In the genomic region with DNA sequence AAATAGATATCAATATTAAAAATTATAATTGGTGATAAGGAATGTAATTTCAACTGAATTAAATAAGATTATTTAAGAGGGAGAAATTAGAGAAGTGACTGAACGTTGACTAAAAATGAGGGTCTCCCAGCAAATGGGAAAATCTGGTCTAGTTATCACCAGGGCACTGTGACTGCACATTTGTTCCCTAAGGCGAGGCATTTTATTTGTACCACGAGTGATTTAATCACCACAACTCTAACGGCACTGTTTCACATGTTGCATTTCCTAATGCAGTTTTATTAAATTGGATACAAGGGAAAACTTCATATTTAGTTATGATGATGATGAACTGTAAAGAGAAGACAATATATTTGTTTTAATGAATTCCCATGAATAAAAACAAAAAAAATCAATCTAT, we compare ENCODE assay signal across 4 cellular contexts. TPM values are rescaled to one million over a fixed set of nuclear protein-coding genes. Genes with fewer than 3 reads are reported as not detected.
"Had no signal": no experiment of that assay in that cellular context is flagged by ENCODE, and none has a peak within 500 bp of the region (broad histone marks: within the 10 kb centered on the region; RNA-seq: fewer than 3 reads in every experiment).

No MANE protein-coding gene starts in this region.

- DNase-seq: GDM1, GF-D8 had no signal

- ATAC-seq: GM12878 had no signal

- H3K4me3 ChIP-seq: GM12878 had no signal

RNA-seq across cellular contexts. Expression of gene FAM240B, which starts 26.4 kb away (rescaled TPM):
- total RNA-seq: G401, GM12878 had no signal
- polyA plus RNA-seq: GM12878 had no signal
